Comparison of ENCODE assay signal across 8 cellular contexts in the genomic region with DNA sequence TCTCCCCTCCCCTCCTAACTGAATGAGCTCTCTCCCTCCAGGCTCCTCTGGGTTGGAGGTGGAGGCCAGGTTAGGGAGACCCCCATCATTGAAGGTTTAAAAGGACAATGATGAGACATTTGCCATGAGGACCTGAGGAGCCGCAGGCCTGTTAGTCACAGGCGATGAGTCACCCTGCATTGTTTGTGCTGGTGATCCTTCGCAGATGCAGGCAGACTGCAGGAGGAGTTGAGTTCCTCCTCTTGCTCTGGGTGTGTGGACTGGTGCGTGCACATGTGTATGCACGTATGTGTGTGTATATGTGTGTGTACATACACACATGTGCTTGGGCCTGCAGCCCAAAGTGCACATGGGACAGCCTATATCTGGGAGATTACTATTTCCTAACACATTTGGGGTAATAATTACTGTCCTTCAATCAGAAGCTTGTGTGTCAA. TPM values are rescaled to one million over a fixed set of nuclear protein-coding genes. Genes with fewer than 3 reads are reported as not detected.
DNase-seq lines count a peak whose midpoint lies in the region; ATAC-seq, FAIRE-seq and TF ChIP-seq lines count a peak whose summit lies in the region.

No MANE protein-coding gene starts in this region.

- peaks cover 44% of the 10 kb centered on the region for H3K4me1 ChIP-seq in muscle layer of colon (ENCODE audit: insufficient read depth, low read length)
- H3K4me1 ChIP-seq in transverse colon: peaks cover 7 to 37% (median 27%) of the 10 kb centered on the region in 4 donors
- no peaks in the 10 kb centered on the region for H3K4me1 ChIP-seq in effector memory CD4-positive, alpha-beta T cell (ENCODE audit: control insufficient read depth, insufficient read depth, low read length, poor library complexity, severe bottlenecking)

- no peaks in the 10 kb centered on the region for H3K27me3 ChIP-seq in muscle layer of colon (ENCODE audit: control insufficient read depth in 1 of 2, insufficient read depth in 2 of 2, low read length in 2 of 2)
- no peaks in the 10 kb centered on the region for H3K27me3 ChIP-seq in transverse colon
- H3K27me3 ChIP-seq in effector memory CD4-positive, alpha-beta T cell (replicated peaks; ENCODE audit: control insufficient read depth, insufficient read depth, low read length, poor library complexity, severe bottlenecking): no peaks in the 10 kb centered on the region

- intact Hi-C loops in transverse colon (cut with DNase I; ENCODE audit: low total_unique reads): no loop called here

- whole genome bisulfite sequencing in transverse colon (ENCODE audit: low coverage in 1 of 2), 2 donors: 47% methylated on average over 3 to 5 of the region's 5 CpGs

- peak; percentile 57 for TF ChIP-seq EP300 in transverse colon (IDR thresholded peaks at IDR 0.05; ENCODE audit: low read depth)

- in situ Hi-C loops in transverse colon (cut with MboI; ENCODE audit: low pct_ligation_motif_present in 1 of 4, low pct_unique_long_range_greater_than_20kb in 1 of 4, low sequenced_read_pairs in 3 of 4): no loop called here

- DNase-seq in H54 (ENCODE audit: insufficient read length, low spot score) (peak; percentile 97), RCC 7860 (ENCODE audit: low spot score) (peak; percentile 79), dermis blood vessel endothelial cell (peak; percentile 95), transverse colon (peak; percentile 73)
- DNase-seq in effector memory CD4-positive, alpha-beta T cell: no peak
- no peak for DNase-seq in activated effector memory CD4-positive, alpha-beta T cell treated with Interleukin-2 at 50 U/mL for 16 hours

- FAIRE-seq in H54 (lab: Jason Lieb, UNC): no peak
- FAIRE-seq in RCC 7860 (lab: Jason Lieb, UNC): peak; percentile 74

- H3K4me3 ChIP-seq in muscle layer of colon (ENCODE audit: low read depth in 1 of 2, low read length in 2 of 2) (no peak overlapping the region), transverse colon (no peak overlapping the region)
- no peak overlapping the region for H3K4me3 ChIP-seq in effector memory CD4-positive, alpha-beta T cell (ENCODE audit: insufficient read depth, low read depth, low read length, poor library complexity, severe bottlenecking)

- TF ChIP-seq POLR2A in H54 (IDR thresholded peaks at IDR 0.05; ENCODE audit: low read depth, low read length) (no peak), transverse colon (IDR thresholded peaks at IDR 0.05) (no peak)

- H3K36me3 ChIP-seq in muscle layer of colon (ENCODE audit: insufficient read depth, low read length) (no peaks in the 10 kb centered on the region), transverse colon (no peaks in the 10 kb centered on the region)
- no peaks in the 10 kb centered on the region for H3K36me3 ChIP-seq in effector memory CD4-positive, alpha-beta T cell (ENCODE audit: control insufficient read depth, insufficient read depth, low read length)

- TF ChIP-seq CTCF in transverse colon (IDR thresholded peaks at IDR 0.05): no peak

- ATAC-seq in GM21825 (IDR thresholded peaks at IDR 0.05; ENCODE audit: unreplicated experiment): no peak

- no peaks in the 10 kb centered on the region for H3K9me3 ChIP-seq in muscle layer of colon (ENCODE audit: low read length)
- no peaks in the 10 kb centered on the region for H3K9me3 ChIP-seq in transverse colon
- no peaks in the 10 kb centered on the region for H3K9me3 ChIP-seq in effector memory CD4-positive, alpha-beta T cell (ENCODE audit: control insufficient read depth, low read length)

- H3K27ac ChIP-seq in muscle layer of colon (ENCODE audit: low read depth, low read length): peak overlapping the region; percentile 45
- peak overlapping the region; percentile 48 to 67 (median 60) for H3K27ac ChIP-seq in transverse colon
- no peak overlapping the region for H3K27ac ChIP-seq in effector memory CD4-positive, alpha-beta T cell (ENCODE audit: insufficient read depth, low read length, poor library complexity, severe bottlenecking)

- no peak overlapping the region for H3K9ac ChIP-seq in muscle layer of colon (ENCODE audit: low read length)

RNA-seq across cellular contexts. Expression of gene MCFD2, which starts 42.0 kb away (rescaled TPM):
- total RNA-seq in dermis blood vessel endothelial cell (157 and 211 TPM in 2 replicates), transverse colon (10 to 100 TPM; 14.5 to 40.1 (median 26.8) TPM)

Comparison
In these comparisons a context has a peak if more than half of its experiments do, and no peak if none do; other contexts are left out.
1. DNase-seq: peak in H54 (single experiment), RCC 7860 (single experiment), dermis blood vessel endothelial cell (single experiment) and transverse colon (single experiment); none in effector memory CD4-positive, alpha-beta T cell (0 of 3) and activated effector memory CD4-positive, alpha-beta T cell treated with Interleukin-2 at 50 U/mL for 16 hours (single experiment).